ENCODE assay signal across 18 cellular contexts in genomic region chr14:102957222-102957621, GRCh38. TPM values are rescaled to one million over a fixed set of nuclear protein-coding genes. Genes with fewer than 3 reads are reported as not detected.
"Had no signal": no experiment of that assay in that cellular context is flagged by ENCODE, and none has a peak within 500 bp of the region (broad histone marks: within the 10 kb centered on the region; RNA-seq: fewer than 3 reads in every experiment).

No MANE protein-coding gene starts in this region.

- H3K4me1 ChIP-seq: gastrocnemius medialis, right atrium auricular region, spleen had no signal

- DNase-seq: activated CD4-positive, alpha-beta memory T cell treated with anti-CD3 and anti-CD28 coated beads for 36 hours; activated CD4-positive, CD25-positive, alpha-beta regulatory T cell treated with anti-CD3 and anti-CD28 coated beads, Interleukin-2, amount 50 U/mL, for 72 hours; activated gamma-delta T cell; activated naive CD8-positive, alpha-beta T cell treated with anti-CD3 and anti-CD28 coated beads for 36 hours; activated T-cell treated with anti-CD3 and anti-CD28 coated beads, Interleukin-2, amount 50 U/mL, for 4 hours; effector CD4-positive, alpha-beta T cell; gastrocnemius medialis; kidney; left ventricle myocardium superior; mesendoderm; spleen; stimulated activated CD4-positive, alpha-beta T cell treated with anti-CD3 and anti-CD28 coated beads, Interleukin-1b, Interleukin-23, amount 100 ng/mL, for 48 hours; SW 1271; trophoblast cell had no signal

- H3K27ac ChIP-seq: cardiac muscle cell, gastrocnemius medialis, right atrium auricular region, spleen had no signal

- H3K4me3 ChIP-seq: cardiac muscle cell, gastrocnemius medialis, right atrium auricular region, spleen had no signal

- ATAC-seq: activated T-cell treated with anti-CD3 and anti-CD28 coated beads, Interleukin-2, amount 50 U/mL, for 4 hours; gastrocnemius medialis; left ventricle myocardium superior; stimulated activated memory B cell treated with anti-CD40 and anti-IgM and Interleukin-4, amounts not matched to agents 10 μg/mL and 1 μg/mL and 100 μg/mL, for 72 hours had no signal

- H3K27me3 ChIP-seq: cardiac muscle cell, gastrocnemius medialis, right atrium auricular region, spleen had no signal

- H3K9me3 ChIP-seq: gastrocnemius medialis, right atrium auricular region, spleen had no signal

RNA-seq across cellular contexts. Expression of gene AMN, which starts 34.8 kb away (rescaled TPM):
- total RNA-seq: endothelial cell of umbilical vein, left ventricle myocardium superior had no signal
